In genomic region chr7:17584822-17585221, GRCh38 we compare ENCODE assay signal across 18 cellular contexts.
DNase-seq lines count a peak whose midpoint lies in the region; ATAC-seq lines count a peak whose summit lies in the region.
"Had no signal": no experiment of that assay in that cellular context is flagged by ENCODE, and none has a peak within 500 bp of the region (broad histone marks: within the 10 kb centered on the region; RNA-seq: fewer than 3 reads in every experiment).

No MANE protein-coding gene starts in this region.

- DNase-seq in AG20443 (ENCODE audit: low spot score) = peak; percentile 30
- DNase-seq in M059J (ENCODE audit: low read depth) = peak; percentile 86
- DNase-seq in dedifferentiated amniotic fluid mesenchymal stem cell (ENCODE audit: extremely low spot score) = peak; percentile 25
- DNase-seq in myocyte (ENCODE audit: low read depth) = peak; percentile 71
- no peak for DNase-seq in NOMO-1 treated with dmso at 0.1 percent for 144 hours (lab: John Stamatoyannopoulos, UW; ENCODE audit: unreplicated experiment)
- no peak for DNase-seq in Right ventricle myocardium inferior (ENCODE audit: missing footprints)
- no peak for DNase-seq in C1 segment of cervical spinal cord (lab: John Stamatoyannopoulos, UW)
- DNase-seq: activated CD8-positive, alpha-beta memory T cell treated with anti-CD3 and anti-CD28 coated beads, Interleukin-2, amount 50 U/mL, for 48 hours; activated gamma-delta T cell; amniotic stem cell; COR-L47; NCI-H1417; NCI-H2107; NCI-H526; retina; SHP77 treated with DMSO at 0.1 percent for 48 hours; stimulated activated CD4-positive, alpha-beta T cell treated with anti-CD3 and anti-CD28 coated beads, Interleukin-15, amount 100 ng/mL, for 24 hours had no signal

- no peak for ATAC-seq in HG02759 (IDR thresholded peaks at IDR 0.05; ENCODE audit: unreplicated experiment)
- no peak for ATAC-seq in Right ventricle myocardium inferior

- intact Hi-C loops in Right ventricle myocardium inferior (cut with DNase I) = no loop called here

Comparison
In these comparisons a context has a peak if more than half of its experiments do, and no peak if none do; other contexts are left out.
1. DNase-seq: peak in AG20443 (single experiment), M059J (single experiment), dedifferentiated amniotic fluid mesenchymal stem cell (single experiment) and myocyte (single experiment); none in NOMO-1 treated with dmso at 0.1 percent for 144 hours (single experiment), Right ventricle myocardium inferior (single experiment) and C1 segment of cervical spinal cord (0 of 14).